In the genomic region with DNA sequence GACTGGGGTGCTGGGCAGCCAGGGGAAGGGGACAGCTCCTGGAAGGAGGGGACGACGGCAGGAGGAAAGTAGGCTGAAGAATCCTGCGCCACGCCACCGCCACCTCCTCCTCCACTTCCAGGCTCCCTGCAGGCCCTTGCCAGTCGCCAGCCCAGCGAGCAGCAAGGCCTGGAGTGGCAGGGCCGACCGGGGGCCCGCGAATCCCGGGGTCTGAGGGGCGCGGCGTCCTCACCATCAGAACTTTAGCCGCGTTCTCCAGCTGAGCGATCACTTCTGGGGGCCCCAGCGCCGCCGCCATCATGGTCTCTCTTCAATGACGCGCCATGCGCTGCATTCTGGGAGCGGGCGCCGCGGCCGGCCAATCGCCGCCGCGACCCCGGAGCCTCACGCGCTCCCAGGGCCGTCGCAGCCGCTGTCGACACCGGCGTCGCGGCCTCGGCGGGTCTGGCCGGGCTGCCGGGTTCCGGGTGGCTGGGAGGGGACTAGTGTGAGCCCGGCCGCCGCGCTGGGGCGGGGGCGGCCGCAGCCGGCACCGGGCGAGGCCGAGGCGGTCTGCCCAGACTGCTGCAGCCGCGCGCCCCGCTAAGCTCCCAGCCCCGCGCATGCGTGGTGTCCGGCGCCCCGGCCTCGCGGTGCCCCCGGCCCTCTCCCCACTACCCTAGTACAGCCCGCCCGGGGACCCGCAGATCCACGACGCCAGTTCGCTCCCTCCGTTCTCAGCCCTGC, we compare ENCODE assay signal across 1 cellular context.
TF ChIP-seq lines count a peak whose summit lies in the region.

A gene (minus strand): TSS at position 309 of the 726 bp plus-strand sequence. CDS start 8 bp downstream, at position 301.

TF ChIP-seq in GM12878, 131 proteins besides CTCF, POLR2A, EP300 and RAD21 (continued from another document and continues in another):
- TF ChIP-seq, protein P1, sequence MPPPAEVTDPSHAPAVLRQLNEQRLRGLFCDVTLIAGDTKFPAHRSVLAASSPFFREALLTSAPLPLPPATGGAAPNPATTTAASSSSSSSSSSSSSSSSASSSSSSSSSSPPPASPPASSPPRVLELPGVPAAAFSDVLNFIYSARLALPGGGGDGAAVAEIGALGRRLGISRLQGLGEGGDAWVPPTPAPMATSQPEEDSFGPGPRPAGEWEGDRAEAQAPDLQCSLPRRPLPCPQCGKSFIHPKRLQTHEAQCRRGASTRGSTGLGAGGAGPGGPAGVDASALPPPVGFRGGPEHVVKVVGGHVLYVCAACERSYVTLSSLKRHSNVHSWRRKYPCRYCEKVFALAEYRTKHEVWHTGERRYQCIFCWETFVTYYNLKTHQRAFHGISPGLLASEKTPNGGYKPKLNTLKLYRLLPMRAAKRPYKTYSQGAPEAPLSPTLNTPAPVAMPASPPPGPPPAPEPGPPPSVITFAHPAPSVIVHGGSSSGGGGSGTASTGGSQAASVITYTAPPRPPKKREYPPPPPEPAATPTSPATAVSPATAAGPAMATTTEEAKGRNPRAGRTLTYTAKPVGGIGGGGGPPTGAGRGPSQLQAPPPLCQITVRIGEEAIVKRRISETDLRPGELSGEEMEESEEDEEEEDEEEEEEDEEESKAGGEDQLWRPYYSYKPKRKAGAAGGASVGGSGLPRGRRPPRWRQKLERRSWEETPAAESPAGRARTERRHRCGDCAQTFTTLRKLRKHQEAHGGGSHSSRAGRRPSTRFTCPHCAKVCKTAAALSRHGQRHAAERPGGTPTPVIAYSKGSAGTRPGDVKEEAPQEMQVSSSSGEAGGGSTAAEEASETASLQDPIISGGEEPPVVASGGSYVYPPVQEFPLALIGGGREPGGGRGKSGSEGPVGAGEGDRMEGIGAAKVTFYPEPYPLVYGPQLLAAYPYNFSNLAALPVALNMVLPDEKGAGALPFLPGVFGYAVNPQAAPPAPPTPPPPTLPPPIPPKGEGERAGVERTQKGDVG (CRISPR knock-in tag; IDR thresholded peaks at IDR 0.05): no peak
- TF ChIP-seq GABPA (IDR thresholded peaks at IDR 0.05; ENCODE audit: low read depth) (no peak), KDM1A (IDR thresholded peaks at IDR 0.05; ENCODE audit: borderline replicate concordance) (no peak), CHD2 (IDR thresholded peaks at IDR 0.05; ENCODE audit: borderline replicate concordance, low read depth, low read length) (peak; percentile 26; the same call in 1 of the 2 replicates), NR2C1 (IDR thresholded peaks at IDR 0.05) (peak; percentile 77), ZBED1 (IDR thresholded peaks at IDR 0.05; ENCODE audit: borderline replicate concordance) (no peak), TBL1XR1 (IDR thresholded peaks at IDR 0.05; ENCODE audit: low read depth, low read length) (no peak), SMAD1 (IDR thresholded peaks at IDR 0.05; ENCODE audit: low read depth, partially characterized antibody) (no peak), ASH2L (IDR thresholded peaks at IDR 0.05; ENCODE audit: borderline replicate concordance, low read depth) (no peak), RBBP5 (conservative IDR thresholded peaks at IDR 0.05) (no peak), KAT2A (conservative IDR thresholded peaks at IDR 0.05; ENCODE audit: control insufficient read depth, low read depth, low read length) (no peak), PML (IDR thresholded peaks at IDR 0.05; ENCODE audit: low read length) (no peak), NBN (IDR thresholded peaks at IDR 0.05) (no peak), ZNF384 (IDR thresholded peaks at IDR 0.05; ENCODE audit: borderline replicate concordance, low read depth, low read length) (no peak), IKZF1 (conservative IDR thresholded peaks at IDR 0.05) (peak; percentile 85), SMAD5 (IDR thresholded peaks at IDR 0.05; ENCODE audit: low read depth) (no peak; the same call in 1 of the 2 replicates), JUNB (IDR thresholded peaks at IDR 0.05) (no peak), GATAD2B (conservative IDR thresholded peaks at IDR 0.05; ENCODE audit: low read depth) (peak; percentile 91), ZNF622 (IDR thresholded peaks at IDR 0.05) (no peak)
- TF ChIP-seq, protein P2, sequence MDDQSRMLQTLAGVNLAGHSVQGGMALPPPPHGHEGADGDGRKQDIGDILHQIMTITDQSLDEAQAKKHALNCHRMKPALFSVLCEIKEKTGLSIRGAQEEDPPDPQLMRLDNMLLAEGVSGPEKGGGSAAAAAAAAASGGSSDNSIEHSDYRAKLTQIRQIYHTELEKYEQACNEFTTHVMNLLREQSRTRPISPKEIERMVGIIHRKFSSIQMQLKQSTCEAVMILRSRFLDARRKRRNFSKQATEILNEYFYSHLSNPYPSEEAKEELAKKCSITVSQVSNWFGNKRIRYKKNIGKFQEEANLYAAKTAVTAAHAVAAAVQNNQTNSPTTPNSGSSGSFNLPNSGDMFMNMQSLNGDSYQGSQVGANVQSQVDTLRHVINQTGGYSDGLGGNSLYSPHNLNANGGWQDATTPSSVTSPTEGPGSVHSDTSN (IDR thresholded peaks at IDR 0.05; ENCODE audit: insufficient replicate concordance, low read depth, low read length): no peak
- TF ChIP-seq, protein P3, sequence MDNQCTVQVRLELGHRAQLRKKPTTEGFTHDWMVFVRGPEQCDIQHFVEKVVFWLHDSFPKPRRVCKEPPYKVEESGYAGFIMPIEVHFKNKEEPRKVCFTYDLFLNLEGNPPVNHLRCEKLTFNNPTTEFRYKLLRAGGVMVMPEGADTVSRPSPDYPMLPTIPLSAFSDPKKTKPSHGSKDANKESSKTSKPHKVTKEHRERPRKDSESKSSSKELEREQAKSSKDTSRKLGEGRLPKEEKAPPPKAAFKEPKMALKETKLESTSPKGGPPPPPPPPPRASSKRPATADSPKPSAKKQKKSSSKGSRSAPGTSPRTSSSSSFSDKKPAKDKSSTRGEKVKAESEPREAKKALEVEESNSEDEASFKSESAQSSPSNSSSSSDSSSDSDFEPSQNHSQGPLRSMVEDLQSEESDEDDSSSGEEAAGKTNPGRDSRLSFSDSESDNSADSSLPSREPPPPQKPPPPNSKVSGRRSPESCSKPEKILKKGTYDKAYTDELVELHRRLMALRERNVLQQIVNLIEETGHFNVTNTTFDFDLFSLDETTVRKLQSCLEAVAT (IDR thresholded peaks at IDR 0.05): no peak
- TF ChIP-seq, protein P4, sequence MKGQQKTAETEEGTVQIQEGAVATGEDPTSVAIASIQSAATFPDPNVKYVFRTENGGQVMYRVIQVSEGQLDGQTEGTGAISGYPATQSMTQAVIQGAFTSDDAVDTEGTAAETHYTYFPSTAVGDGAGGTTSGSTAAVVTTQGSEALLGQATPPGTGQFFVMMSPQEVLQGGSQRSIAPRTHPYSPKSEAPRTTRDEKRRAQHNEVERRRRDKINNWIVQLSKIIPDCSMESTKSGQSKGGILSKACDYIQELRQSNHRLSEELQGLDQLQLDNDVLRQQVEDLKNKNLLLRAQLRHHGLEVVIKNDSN (IDR thresholded peaks at IDR 0.05; ENCODE audit: borderline replicate concordance, extremely low read length, insufficient read depth, low read depth, low read length): no peak
- TF ChIP-seq, protein P5, sequence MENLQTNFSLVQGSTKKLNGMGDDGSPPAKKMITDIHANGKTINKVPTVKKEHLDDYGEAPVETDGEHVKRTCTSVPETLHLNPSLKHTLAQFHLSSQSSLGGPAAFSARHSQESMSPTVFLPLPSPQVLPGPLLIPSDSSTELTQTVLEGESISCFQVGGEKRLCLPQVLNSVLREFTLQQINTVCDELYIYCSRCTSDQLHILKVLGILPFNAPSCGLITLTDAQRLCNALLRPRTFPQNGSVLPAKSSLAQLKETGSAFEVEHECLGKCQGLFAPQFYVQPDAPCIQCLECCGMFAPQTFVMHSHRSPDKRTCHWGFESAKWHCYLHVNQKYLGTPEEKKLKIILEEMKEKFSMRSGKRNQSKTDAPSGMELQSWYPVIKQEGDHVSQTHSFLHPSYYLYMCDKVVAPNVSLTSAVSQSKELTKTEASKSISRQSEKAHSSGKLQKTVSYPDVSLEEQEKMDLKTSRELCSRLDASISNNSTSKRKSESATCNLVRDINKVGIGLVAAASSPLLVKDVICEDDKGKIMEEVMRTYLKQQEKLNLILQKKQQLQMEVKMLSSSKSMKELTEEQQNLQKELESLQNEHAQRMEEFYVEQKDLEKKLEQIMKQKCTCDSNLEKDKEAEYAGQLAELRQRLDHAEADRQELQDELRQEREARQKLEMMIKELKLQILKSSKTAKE (IDR thresholded peaks at IDR 0.05; ENCODE audit: low read depth, poor library complexity, severe bottlenecking): no peak
- TF ChIP-seq, protein P6, sequence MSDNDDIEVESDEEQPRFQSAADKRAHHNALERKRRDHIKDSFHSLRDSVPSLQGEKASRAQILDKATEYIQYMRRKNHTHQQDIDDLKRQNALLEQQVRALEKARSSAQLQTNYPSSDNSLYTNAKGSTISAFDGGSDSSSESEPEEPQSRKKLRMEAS (IDR thresholded peaks at IDR 0.05; ENCODE audit: low read depth, low read length): peak; percentile 52; the same call in 1 of the 2 replicates
- TF ChIP-seq, protein P7, sequence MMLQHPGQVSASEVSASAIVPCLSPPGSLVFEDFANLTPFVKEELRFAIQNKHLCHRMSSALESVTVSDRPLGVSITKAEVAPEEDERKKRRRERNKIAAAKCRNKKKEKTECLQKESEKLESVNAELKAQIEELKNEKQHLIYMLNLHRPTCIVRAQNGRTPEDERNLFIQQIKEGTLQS (IDR thresholded peaks at IDR 0.05; ENCODE audit: borderline replicate concordance, extremely low read depth, low read depth, low read length): peak; percentile 47; the same call in 1 of the 2 replicates
- TF ChIP-seq, protein P8, sequence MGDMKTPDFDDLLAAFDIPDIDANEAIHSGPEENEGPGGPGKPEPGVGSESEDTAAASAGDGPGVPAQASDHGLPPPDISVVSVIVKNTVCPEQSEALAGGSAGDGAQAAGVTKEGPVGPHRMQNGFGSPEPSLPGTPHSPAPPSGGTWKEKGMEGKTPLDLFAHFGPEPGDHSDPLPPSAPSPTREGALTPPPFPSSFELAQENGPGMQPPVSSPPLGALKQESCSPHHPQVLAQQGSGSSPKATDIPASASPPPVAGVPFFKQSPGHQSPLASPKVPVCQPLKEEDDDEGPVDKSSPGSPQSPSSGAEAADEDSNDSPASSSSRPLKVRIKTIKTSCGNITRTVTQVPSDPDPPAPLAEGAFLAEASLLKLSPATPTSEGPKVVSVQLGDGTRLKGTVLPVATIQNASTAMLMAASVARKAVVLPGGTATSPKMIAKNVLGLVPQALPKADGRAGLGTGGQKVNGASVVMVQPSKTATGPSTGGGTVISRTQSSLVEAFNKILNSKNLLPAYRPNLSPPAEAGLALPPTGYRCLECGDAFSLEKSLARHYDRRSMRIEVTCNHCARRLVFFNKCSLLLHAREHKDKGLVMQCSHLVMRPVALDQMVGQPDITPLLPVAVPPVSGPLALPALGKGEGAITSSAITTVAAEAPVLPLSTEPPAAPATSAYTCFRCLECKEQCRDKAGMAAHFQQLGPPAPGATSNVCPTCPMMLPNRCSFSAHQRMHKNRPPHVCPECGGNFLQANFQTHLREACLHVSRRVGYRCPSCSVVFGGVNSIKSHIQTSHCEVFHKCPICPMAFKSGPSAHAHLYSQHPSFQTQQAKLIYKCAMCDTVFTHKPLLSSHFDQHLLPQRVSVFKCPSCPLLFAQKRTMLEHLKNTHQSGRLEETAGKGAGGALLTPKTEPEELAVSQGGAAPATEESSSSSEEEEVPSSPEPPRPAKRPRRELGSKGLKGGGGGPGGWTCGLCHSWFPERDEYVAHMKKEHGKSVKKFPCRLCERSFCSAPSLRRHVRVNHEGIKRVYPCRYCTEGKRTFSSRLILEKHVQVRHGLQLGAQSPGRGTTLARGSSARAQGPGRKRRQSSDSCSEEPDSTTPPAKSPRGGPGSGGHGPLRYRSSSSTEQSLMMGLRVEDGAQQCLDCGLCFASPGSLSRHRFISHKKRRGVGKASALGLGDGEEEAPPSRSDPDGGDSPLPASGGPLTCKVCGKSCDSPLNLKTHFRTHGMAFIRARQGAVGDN (IDR thresholded peaks at IDR 0.05): peak; percentile 94
- TF ChIP-seq, protein P9, sequence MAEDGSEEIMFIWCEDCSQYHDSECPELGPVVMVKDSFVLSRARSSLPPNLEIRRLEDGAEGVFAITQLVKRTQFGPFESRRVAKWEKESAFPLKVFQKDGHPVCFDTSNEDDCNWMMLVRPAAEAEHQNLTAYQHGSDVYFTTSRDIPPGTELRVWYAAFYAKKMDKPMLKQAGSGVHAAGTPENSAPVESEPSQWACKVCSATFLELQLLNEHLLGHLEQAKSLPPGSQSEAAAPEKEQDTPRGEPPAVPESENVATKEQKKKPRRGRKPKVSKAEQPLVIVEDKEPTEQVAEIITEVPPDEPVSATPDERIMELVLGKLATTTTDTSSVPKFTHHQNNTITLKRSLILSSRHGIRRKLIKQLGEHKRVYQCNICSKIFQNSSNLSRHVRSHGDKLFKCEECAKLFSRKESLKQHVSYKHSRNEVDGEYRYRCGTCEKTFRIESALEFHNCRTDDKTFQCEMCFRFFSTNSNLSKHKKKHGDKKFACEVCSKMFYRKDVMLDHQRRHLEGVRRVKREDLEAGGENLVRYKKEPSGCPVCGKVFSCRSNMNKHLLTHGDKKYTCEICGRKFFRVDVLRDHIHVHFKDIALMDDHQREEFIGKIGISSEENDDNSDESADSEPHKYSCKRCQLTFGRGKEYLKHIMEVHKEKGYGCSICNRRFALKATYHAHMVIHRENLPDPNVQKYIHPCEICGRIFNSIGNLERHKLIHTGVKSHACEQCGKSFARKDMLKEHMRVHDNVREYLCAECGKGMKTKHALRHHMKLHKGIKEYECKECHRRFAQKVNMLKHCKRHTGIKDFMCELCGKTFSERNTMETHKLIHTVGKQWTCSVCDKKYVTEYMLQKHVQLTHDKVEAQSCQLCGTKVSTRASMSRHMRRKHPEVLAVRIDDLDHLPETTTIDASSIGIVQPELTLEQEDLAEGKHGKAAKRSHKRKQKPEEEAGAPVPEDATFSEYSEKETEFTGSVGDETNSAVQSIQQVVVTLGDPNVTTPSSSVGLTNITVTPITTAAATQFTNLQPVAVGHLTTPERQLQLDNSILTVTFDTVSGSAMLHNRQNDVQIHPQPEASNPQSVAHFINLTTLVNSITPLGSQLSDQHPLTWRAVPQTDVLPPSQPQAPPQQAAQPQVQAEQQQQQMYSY (CRISPR knock-in tag; IDR thresholded peaks at IDR 0.05): 0 out of 2 replicates have a peak, but pooled peaks have one; percentile 17
- TF ChIP-seq, protein P10, sequence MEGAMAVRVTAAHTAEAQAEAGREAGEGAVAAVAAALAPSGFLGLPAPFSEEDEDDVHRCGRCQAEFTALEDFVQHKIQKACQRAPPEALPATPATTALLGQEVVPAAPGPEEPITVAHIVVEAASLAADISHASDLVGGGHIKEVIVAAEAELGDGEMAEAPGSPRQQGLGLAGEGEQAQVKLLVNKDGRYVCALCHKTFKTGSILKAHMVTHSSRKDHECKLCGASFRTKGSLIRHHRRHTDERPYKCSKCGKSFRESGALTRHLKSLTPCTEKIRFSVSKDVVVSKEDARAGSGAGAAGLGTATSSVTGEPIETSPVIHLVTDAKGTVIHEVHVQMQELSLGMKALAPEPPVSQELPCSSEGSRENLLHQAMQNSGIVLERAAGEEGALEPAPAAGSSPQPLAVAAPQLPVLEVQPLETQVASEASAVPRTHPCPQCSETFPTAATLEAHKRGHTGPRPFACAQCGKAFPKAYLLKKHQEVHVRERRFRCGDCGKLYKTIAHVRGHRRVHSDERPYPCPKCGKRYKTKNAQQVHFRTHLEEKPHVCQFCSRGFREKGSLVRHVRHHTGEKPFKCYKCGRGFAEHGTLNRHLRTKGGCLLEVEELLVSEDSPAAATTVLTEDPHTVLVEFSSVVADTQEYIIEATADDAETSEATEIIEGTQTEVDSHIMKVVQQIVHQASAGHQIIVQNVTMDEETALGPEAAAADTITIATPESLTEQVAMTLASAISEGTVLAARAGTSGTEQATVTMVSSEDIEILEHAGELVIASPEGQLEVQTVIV (IDR thresholded peaks at IDR 0.05; ENCODE audit: borderline replicate concordance, partially characterized antibody): no peak
